Comparison of ENCODE assay signal across 8 cellular contexts in genomic region chr11:130894322-130895025, GRCh38. TPM values are rescaled to one million over a fixed set of nuclear protein-coding genes. Genes with fewer than 3 reads are reported as not detected.
DNase-seq lines count a peak whose midpoint lies in the region; ATAC-seq and TF ChIP-seq lines count a peak whose summit lies in the region.

No MANE protein-coding gene starts in this region.

- no peak for TF ChIP-seq POLR2A in right lobe of liver (IDR thresholded peaks at IDR 0.05)

- peak; percentile 47 for DNase-seq in AG08396 (ENCODE audit: low spot score)
- peak; percentile 84 for DNase-seq in NCI-H345 (lab: John Stamatoyannopoulos, UW)
- peak; percentile 76 for DNase-seq in activated CD4-positive, alpha-beta T cell treated with anti-CD3 and anti-CD28 coated beads for 36 hours
- DNase-seq in colonic mucosa, result peak; percentile 73
- peak; percentile 58 to 67 (median 65) for DNase-seq in right lobe of liver
- peak; percentile 24 to 43 (median 42) for DNase-seq in stimulated activated CD4-positive, alpha-beta T cell treated with anti-CD3 and anti-CD28 coated beads, TNF-alpha, amount 100 ng/mL, for 4 hours (ENCODE audit: low read depth in 3 of 3)

- H3K9ac ChIP-seq in colonic mucosa (ENCODE audit: low read depth in 2 of 2, low read length in 2 of 2), result no peak overlapping the region

- POLR2A ChIA-PET in activated CD4-positive, alpha-beta T cell treated with anti-CD3 and anti-CD28 coated beads for 36 hours (lab: Charles Lee), result no interaction called here

- H3K4me3 ChIP-seq in colonic mucosa (no peak overlapping the region), right lobe of liver (no peak overlapping the region)

- no peak overlapping the region for H3K27ac ChIP-seq in colonic mucosa
- peak overlapping the region in 1 of 3 donors; percentile 30 for H3K27ac ChIP-seq in right lobe of liver

- TF ChIP-seq CTCF in colonic mucosa (IDR thresholded peaks at IDR 0.05) (peak; percentile 90), right lobe of liver (IDR thresholded peaks at IDR 0.05) (peak; percentile 86 to 93 (median 92))

- no peaks in the 10 kb centered on the region for H3K9me3 Mint-ChIP-seq in activated CD4-positive, alpha-beta T cell treated with anti-CD3 and anti-CD28 coated beads for 36 hours (ENCODE audit: low read depth)

- H3K9me3 ChIP-seq in colonic mucosa, result no peaks in the 10 kb centered on the region
- no peaks in the 10 kb centered on the region for H3K9me3 ChIP-seq in right lobe of liver

- peak overlapping the region; percentile 6 for H3K27ac Mint-ChIP-seq in activated CD4-positive, alpha-beta T cell treated with anti-CD3 and anti-CD28 coated beads for 36 hours

- H3K4me1 Mint-ChIP-seq in activated CD4-positive, alpha-beta T cell treated with anti-CD3 and anti-CD28 coated beads for 36 hours, result peaks cover 12% of the 10 kb centered on the region

- no peaks in the 10 kb centered on the region for H3K27me3 Mint-ChIP-seq in activated CD4-positive, alpha-beta T cell treated with anti-CD3 and anti-CD28 coated beads for 36 hours

- H3K4me1 ChIP-seq in colonic mucosa, result no peaks in the 10 kb centered on the region
- peaks cover 0 to 18% (median 5%) of the 10 kb centered on the region in 4 donors for H3K4me1 ChIP-seq in right lobe of liver

- intact Hi-C loops in activated CD4-positive, alpha-beta T cell treated with anti-CD3 and anti-CD28 coated beads for 36 hours (cut with DNase I, micrococcal nuclease), result loop anchor here (1.0 kb wide), 2 partner anchors 32 to 460 kb away; no protein-coding TSS in a partner anchor
- intact Hi-C loops in colonic mucosa (cut with DNase I) (loop anchor here (10.0 kb wide), 1 partner anchor 460 kb away; no protein-coding TSS in a partner anchor), right lobe of liver (cut with DNase I) (no loop called here)

- peak; percentile 96 for ATAC-seq in GM18867 (IDR thresholded peaks at IDR 0.05; ENCODE audit: unreplicated experiment)
- peak; percentile 100 for ATAC-seq in HG03159 (IDR thresholded peaks at IDR 0.05; ENCODE audit: unreplicated experiment)
- peak; percentile 92 for ATAC-seq in activated CD4-positive, alpha-beta T cell treated with anti-CD3 and anti-CD28 coated beads for 36 hours
- ATAC-seq in right lobe of liver, result peak; percentile 63 to 72 (median 64)

- CTCF ChIA-PET in activated CD4-positive, alpha-beta T cell treated with anti-CD3 and anti-CD28 coated beads for 36 hours (lab: Charles Lee), result interaction anchor here (0.6 to 4.3 kb wide), 18 partner anchors 8 to 682 kb away, joined by 3 to 27 read pairs (median 4); partner anchors contain the start of gene SNX19

- WGBS in right lobe of liver (ENCODE audit: insufficient coverage, low coverage, low lambda C conversion rate, missing lambda C conversion rate), result 19% methylated on average over 5 of the region's 6 CpGs

- peaks cover 36% of the 10 kb centered on the region for H3K36me3 Mint-ChIP-seq in activated CD4-positive, alpha-beta T cell treated with anti-CD3 and anti-CD28 coated beads for 36 hours (ENCODE audit: low read depth)

- H3K27me3 ChIP-seq in colonic mucosa, result no peaks in the 10 kb centered on the region
- H3K27me3 ChIP-seq in right lobe of liver, result no peaks in the 10 kb centered on the region

- no peak overlapping the region for H3K4me3 Mint-ChIP-seq in activated CD4-positive, alpha-beta T cell treated with anti-CD3 and anti-CD28 coated beads for 36 hours

- H3K36me3 ChIP-seq in colonic mucosa (no peaks in the 10 kb centered on the region), right lobe of liver (peaks cover 0 to 30% (median 7%) of the 10 kb centered on the region in 4 donors)

RNA-seq across cellular contexts. Expression of gene SNX19, which starts 21.8 kb away (rescaled TPM):
- 10 to 100 TPM; 22.7 to 29.5 TPM for total RNA-seq in activated CD4-positive, alpha-beta T cell treated with anti-CD3 and anti-CD28 coated beads for 36 hours
- 10 to 100 TPM; 43.4 to 57.4 TPM for total RNA-seq in colonic mucosa
- total RNA-seq in right lobe of liver, result 10 to 100 TPM; 23.3 to 74.4 (median 32.7) TPM

Comparison
In these comparisons a context has a peak if more than half of its experiments do, and no peak if none do; other contexts are left out.
1. intact Hi-C loops: an anchor here in activated CD4-positive, alpha-beta T cell treated with anti-CD3 and anti-CD28 coated beads for 36 hours (1.0 kb wide) and colonic mucosa (10.0 kb wide); none called in right lobe of liver.